In genomic region chr6:157989541-157990289, GRCh38 we compare ENCODE assay signal across 8 cellular contexts. TPM values are rescaled to one million over a fixed set of nuclear protein-coding genes. Genes with fewer than 3 reads are reported as not detected.
A peak's percentile ranks its signal among the peaks of the same experiment; 100 is the strongest.
DNase-seq lines count a peak whose midpoint lies in the region; ATAC-seq and TF ChIP-seq lines count a peak whose summit lies in the region.

No MANE protein-coding gene starts in this region.

- peak; percentile 4 for TF ChIP-seq CTCF in AG04449 (IDR thresholded peaks at IDR 0.05; ENCODE audit: insufficient read depth, low read length, missing control alignments)
- 0 out of 6 replicates have a peak, but pooled peaks of 1 of the 3 experiments have one; percentile 13 for TF ChIP-seq CTCF in HCT116 (IDR thresholded peaks at IDR 0.05 in 2 of 3, conservative IDR thresholded peaks at IDR 0.05 in 1 of 3; ENCODE audit: borderline replicate concordance in 1 of 3, insufficient read depth in 1 of 3, low read depth in 2 of 3, low read length in 2 of 3)
- no peak for TF ChIP-seq CTCF in esophagus muscularis mucosa (IDR thresholded peaks at IDR 0.05)
- TF ChIP-seq CTCF in osteocyte (IDR thresholded peaks at IDR 0.05): no peak

- no peak overlapping the region for H3K4me3 ChIP-seq in AG04449 (ENCODE audit: low read depth, low read length)
- H3K4me3 ChIP-seq in HCT116 (replicated peaks in 1 of 2; ENCODE audit: low read depth in 1 of 2, low read length in 2 of 2): peak overlapping the region in 1 of 2 experiments; percentile 38; a peak in 3 of 4 replicates
- H3K4me3 ChIP-seq in SJCRH30: peak overlapping the region; percentile 35
- peak overlapping the region in 1 of 4 donors; percentile 4 for H3K4me3 ChIP-seq in esophagus muscularis mucosa

- H3K36me3 ChIP-seq in HCT116 (ENCODE audit: control insufficient read depth in 1 of 2, insufficient read depth in 2 of 2, low read length in 2 of 2) (no peaks in the 10 kb centered on the region), SJCRH30 (no peaks in the 10 kb centered on the region), esophagus muscularis mucosa (no peaks in the 10 kb centered on the region)

- H3K27me3 Mint-ChIP-seq in osteocyte (ENCODE audit: unreplicated experiment): no peaks in the 10 kb centered on the region

- peaks cover 90% of the 10 kb centered on the region for H3K4me1 Mint-ChIP-seq in osteocyte (ENCODE audit: unreplicated experiment)

- H3K79me2 ChIP-seq in HCT116 (ENCODE audit: insufficient read depth, low read length): peaks cover 96% of the 10 kb centered on the region

- no peaks in the 10 kb centered on the region for H3K9me2 ChIP-seq in HCT116 (ENCODE audit: insufficient read depth)

- DNase-seq in AG04449 (ENCODE audit: low read depth, low spot score): no peak
- no peak for DNase-seq in HCT116 (ENCODE audit: low read depth, low spot score)
- DNase-seq in SJCRH30: peak; percentile 84 to 89
- DNase-seq in esophagus muscularis mucosa (ENCODE audit: extremely low spot score): no peak
- DNase-seq in osteocyte (ENCODE audit: extremely low spot score, unreplicated experiment): peak; percentile 93
- no peak for DNase-seq in germinal center (ENCODE audit: low spot score)

- RAD21 ChIA-PET in HCT116 (lab: Charles Lee; ENCODE audit: low non-redundant PET in 1 of 2, low total read pairs in 2 of 2, uncharacterized antibody in 2 of 2, unreplicated experiment in 2 of 2): no interaction called here

- CTCF ChIA-PET in AG04449 (lab: Yijun Ruan, JAX): interaction anchor here (1.1 kb wide), 1 partner anchor 59 kb away, joined by 3 read pairs; no protein-coding TSS in a partner anchor
- CTCF ChIA-PET in HCT116 (lab: Charles Lee): no interaction called here

- H3K27me3 ChIP-seq in HCT116 (ENCODE audit: insufficient read depth, low read length): no peaks in the 10 kb centered on the region
- H3K27me3 ChIP-seq in SJCRH30: no peaks in the 10 kb centered on the region
- no peaks in the 10 kb centered on the region for H3K27me3 ChIP-seq in esophagus muscularis mucosa

- peaks cover 16% of the 10 kb centered on the region; the same call in 1 of the 2 replicates for H4K20me1 ChIP-seq in HCT116 (ENCODE audit: insufficient read depth)

- H3K4me2 ChIP-seq in HCT116 (ENCODE audit: low read length): peak overlapping the region; percentile 84

- H2AFZ ChIP-seq in HCT116 (ENCODE audit: low read depth, low read length, poor library complexity, severe bottlenecking): no peak overlapping the region

- H3K27ac ChIP-seq in HCT116 (ENCODE audit: low read depth, low read length) (peak overlapping the region; percentile 52), SJCRH30 (peak overlapping the region; percentile 43), esophagus muscularis mucosa (replicated peaks in 1 of 4) (peak overlapping the region; percentile 69 to 78 (median 75))

- peak overlapping the region; percentile 37 for H3K9ac ChIP-seq in HCT116 (ENCODE audit: low read length)

- POLR2A ChIA-PET in AG04449 (lab: Yijun Ruan, JAX) (interaction anchor here (1.6 kb wide), 1 partner anchor 13 kb away, joined by 4 read pairs; no protein-coding TSS in a partner anchor), HCT116 (lab: Charles Lee) (interaction anchor here (0.6 kb wide), 1 partner anchor 142 kb away, joined by 3 read pairs; no protein-coding TSS in a partner anchor)

- peaks cover 50 to 67% of the 10 kb centered on the region in 2 experiments for H3K4me1 ChIP-seq in HCT116 (ENCODE audit: control insufficient read depth in 1 of 2, insufficient read depth in 2 of 2, low read length in 2 of 2)
- peaks cover 47% of the 10 kb centered on the region for H3K4me1 ChIP-seq in SJCRH30
- peaks cover 21 to 74% (median 70%) of the 10 kb centered on the region in 4 donors for H3K4me1 ChIP-seq in esophagus muscularis mucosa

- intact Hi-C loops in HCT116 (cut with micrococcal nuclease) (no loop called here), esophagus muscularis mucosa (cut with DNase I) (no loop called here)

- peak overlapping the region; percentile 86 for H3K27ac Mint-ChIP-seq in osteocyte (ENCODE audit: unreplicated experiment)

- no TSS peak for BruUV-seq in HCT116 (replicated peaks; lab: Mats Ljungman, UMichigan)

- no peak for TF ChIP-seq EP300 in esophagus muscularis mucosa (IDR thresholded peaks at IDR 0.05)

- peak overlapping the region; percentile 53 for H3K4me3 Mint-ChIP-seq in osteocyte (ENCODE audit: unreplicated experiment)

- ATAC-seq in HCT116: peak; percentile 78
- ATAC-seq in GM19452 (IDR thresholded peaks at IDR 0.05; ENCODE audit: unreplicated experiment): no peak
- no peak for ATAC-seq in GM21717 (IDR thresholded peaks at IDR 0.05; ENCODE audit: unreplicated experiment)

- TF ChIP-seq RAD21 in HCT116 (IDR thresholded peaks at IDR 0.05; ENCODE audit: low read depth): no peak

- H3K9me3 ChIP-seq in HCT116 (ENCODE audit: control insufficient read depth in 1 of 2, insufficient read depth in 1 of 2, low read depth in 1 of 2, low read length in 2 of 2) (no peaks in the 10 kb centered on the region), SJCRH30 (replicated peaks) (no peaks in the 10 kb centered on the region), esophagus muscularis mucosa (no peaks in the 10 kb centered on the region)

- TF ChIP-seq POLR2A in HCT116 (IDR thresholded peaks at IDR 0.05; ENCODE audit: borderline replicate concordance, extremely low read depth, insufficient read depth, insufficient read length) (no peak), esophagus muscularis mucosa (IDR thresholded peaks at IDR 0.05; ENCODE audit: low read depth) (no peak)

- H3K9me3 Mint-ChIP-seq in osteocyte (ENCODE audit: unreplicated experiment): no peaks in the 10 kb centered on the region

- peaks cover 8% of the 10 kb centered on the region for H3K36me3 Mint-ChIP-seq in osteocyte (ENCODE audit: unreplicated experiment)

- WGBS in esophagus muscularis mucosa: 50% methylated on average over 21 of the region's 22 CpGs

TF ChIP-seq in HCT116, 20 proteins besides CTCF, POLR2A, EP300 and RAD21:
- no peak for TF ChIP-seq CBX3 (IDR thresholded peaks at IDR 0.05; ENCODE audit: low read depth)
- no peak for TF ChIP-seq ZFX (IDR thresholded peaks at IDR 0.05)
- no peak for TF ChIP-seq SIN3A (IDR thresholded peaks at IDR 0.05; ENCODE audit: low read depth)
- peak; percentile 7 for TF ChIP-seq TCF7L2 (IDR thresholded peaks at IDR 0.05; ENCODE audit: borderline replicate concordance, extremely low read depth, insufficient read depth, insufficient read length)
- no peak for TF ChIP-seq ELF1 (IDR thresholded peaks at IDR 0.05; ENCODE audit: borderline replicate concordance, low read depth)
- TF ChIP-seq EZH2 (IDR thresholded peaks at IDR 0.05): no peak
- no peak for TF ChIP-seq ATF3 (IDR thresholded peaks at IDR 0.05)
- no peak for TF ChIP-seq SRF (IDR thresholded peaks at IDR 0.05; ENCODE audit: low read depth)
- no peak for TF ChIP-seq JUND (IDR thresholded peaks at IDR 0.05)
- no peak for TF ChIP-seq EZH2phosphoT487 (IDR thresholded peaks at IDR 0.05; ENCODE audit: borderline replicate concordance)
- TF ChIP-seq, protein P1, sequence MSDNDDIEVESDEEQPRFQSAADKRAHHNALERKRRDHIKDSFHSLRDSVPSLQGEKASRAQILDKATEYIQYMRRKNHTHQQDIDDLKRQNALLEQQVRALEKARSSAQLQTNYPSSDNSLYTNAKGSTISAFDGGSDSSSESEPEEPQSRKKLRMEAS (IDR thresholded peaks at IDR 0.05): no peak
- TF ChIP-seq EGR1 (IDR thresholded peaks at IDR 0.05; ENCODE audit: low read depth): peak; percentile 55; the same call in 1 of the 2 replicates
- TF ChIP-seq ZNF274 (IDR thresholded peaks at IDR 0.05; ENCODE audit: low read depth, low read length): no peak
- TF ChIP-seq POLR2AphosphoS5 (IDR thresholded peaks at IDR 0.05; ENCODE audit: low read depth, low read length): no peak
- TF ChIP-seq SP1 (IDR thresholded peaks at IDR 0.05; ENCODE audit: low read depth): no peak
- no peak for TF ChIP-seq CEBPB (IDR thresholded peaks at IDR 0.05; ENCODE audit: low read depth)
- no peak for TF ChIP-seq FOSL1 (IDR thresholded peaks at IDR 0.05; ENCODE audit: low read depth)

RNA-seq across cellular contexts. Expression of gene SYNJ2, which starts 8.1 kb away (rescaled TPM):
- total RNA-seq in HCT116 (2021; ENCODE audit: unreplicated experiment): 23.9 TPM
- 11.6 and 12.6 TPM in 2 replicates for polyA plus RNA-seq in HCT116 (2012)
- total RNA-seq in SJCRH30 (2014; rRNA removed; shearing (Covaris generic)): 32.5 and 33.4 TPM in 2 replicates
- 10 to 100 TPM; 17.0 to 25.3 (median 25.1) TPM for total RNA-seq in esophagus muscularis mucosa
- 94.5 and 95.4 TPM in 2 replicates for total RNA-seq in osteocyte

Comparison
In these comparisons a context has a peak if more than half of its experiments do, and no peak if none do; other contexts are left out.
1. DNase-seq: peak in SJCRH30 (2 of 2) and osteocyte (single experiment); none in AG04449 (single experiment), HCT116 (single experiment), esophagus muscularis mucosa (single experiment) and germinal center (single experiment).
2. Peak in every context shown above with its lines, with median percentiles within 50 percentile points of each other: H3K27ac ChIP-seq.